ENCODE assay signal across 8 cellular contexts in the genomic region with DNA sequence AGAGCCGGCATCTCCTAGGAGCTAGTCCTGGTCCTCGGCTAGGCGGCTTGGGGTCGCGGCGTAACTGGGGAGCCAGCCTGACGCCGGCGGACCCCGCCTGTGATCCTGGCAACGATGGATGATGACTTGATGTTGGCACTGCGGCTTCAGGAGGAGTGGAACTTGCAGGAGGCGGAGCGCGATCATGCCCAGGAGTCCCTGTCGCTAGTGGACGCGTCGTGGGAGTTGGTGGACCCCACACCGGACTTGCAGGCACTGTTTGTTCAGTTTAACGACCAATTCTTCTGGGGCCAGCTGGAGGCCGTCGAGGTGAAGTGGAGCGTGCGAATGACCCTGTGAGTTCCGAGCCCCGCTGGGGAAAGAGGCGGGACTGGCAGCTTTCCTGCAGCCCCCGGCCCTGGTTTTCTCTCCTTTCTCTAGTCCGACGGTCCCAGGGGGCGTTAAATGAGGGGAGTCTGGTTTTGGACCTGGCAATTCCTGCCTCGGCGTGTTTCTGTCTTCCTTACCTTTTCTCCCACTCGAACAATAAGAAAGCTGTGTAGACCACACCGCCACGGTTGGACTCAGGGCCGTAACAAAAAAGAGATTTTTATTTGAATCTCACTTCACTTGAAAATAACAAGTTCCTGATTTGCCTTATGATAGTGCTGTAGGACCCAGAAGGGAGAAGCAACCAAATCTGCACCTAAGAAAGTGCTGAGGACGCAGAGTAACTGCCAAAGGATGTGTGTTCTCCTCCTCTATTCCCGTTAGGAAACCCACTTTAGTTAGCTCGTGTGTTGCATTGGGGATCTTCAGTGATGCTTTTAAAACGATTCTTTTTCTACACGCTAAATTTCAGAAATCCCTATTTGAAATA. TPM values are rescaled to one million over a fixed set of nuclear protein-coding genes. Genes with fewer than 3 reads are reported as not detected.
A peak's percentile ranks its signal among the peaks of the same experiment; 100 is the strongest.
DNase-seq lines count a peak whose midpoint lies in the region; ATAC-seq and TF ChIP-seq lines count a peak whose summit lies in the region.

A gene with protein sequence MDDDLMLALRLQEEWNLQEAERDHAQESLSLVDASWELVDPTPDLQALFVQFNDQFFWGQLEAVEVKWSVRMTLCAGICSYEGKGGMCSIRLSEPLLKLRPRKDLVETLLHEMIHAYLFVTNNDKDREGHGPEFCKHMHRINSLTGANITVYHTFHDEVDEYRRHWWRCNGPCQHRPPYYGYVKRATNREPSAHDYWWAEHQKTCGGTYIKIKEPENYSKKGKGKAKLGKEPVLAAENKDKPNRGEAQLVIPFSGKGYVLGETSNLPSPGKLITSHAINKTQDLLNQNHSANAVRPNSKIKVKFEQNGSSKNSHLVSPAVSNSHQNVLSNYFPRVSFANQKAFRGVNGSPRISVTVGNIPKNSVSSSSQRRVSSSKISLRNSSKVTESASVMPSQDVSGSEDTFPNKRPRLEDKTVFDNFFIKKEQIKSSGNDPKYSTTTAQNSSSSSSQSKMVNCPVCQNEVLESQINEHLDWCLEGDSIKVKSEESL (plus strand): TSS at position 24 of the 859 bp plus-strand sequence. CDS start 91 bp downstream, at position 115.

- CTCF ChIA-PET in activated CD4-positive, alpha-beta T cell treated with anti-CD3 and anti-CD28 coated beads, Interleukin-2, amount 10 ng/mL, durations not matched to agents 7 days and 5 days (lab: Charles Lee): interaction anchor here (0.6 to 2.8 kb wide), 14 partner anchors 11 to 286 kb away, joined by 3 to 14 read pairs (median 4); a partner anchor contains a TSS
- CTCF ChIA-PET in PC-9 (lab: Charles Lee): no interaction called here

- no peak for DNase-seq in activated CD4-positive, alpha-beta T cell treated with anti-CD3 and anti-CD28 coated beads, Interleukin-2, amount 10 ng/mL, durations not matched to agents 7 days and 5 days
- DNase-seq in activated CD4-positive, alpha-beta T cell treated with anti-CD3 and anti-CD28 coated beads, Interleukin-2, amount 50 U/mL, for 1 hour: no peak
- no peak for DNase-seq in PC-9
- DNase-seq in dorsolateral prefrontal cortex: peak in 2 of 10 donors; percentile 38 to 83
- DNase-seq in mesendoderm: no peak
- DNase-seq in ureter (ENCODE audit: low spot score): no peak

- H3K79me2 ChIP-seq in PC-9 (ENCODE audit: low read depth): peaks cover 75% of the 10 kb centered on the region
- peaks cover 43% of the 10 kb centered on the region for H3K79me2 ChIP-seq in mesendoderm (ENCODE audit: control insufficient read depth, insufficient read depth, low read length)

- H4K5ac ChIP-seq in mesendoderm (ENCODE audit: low read length): no peak within 1 kb of the TSS

- H2AK5ac ChIP-seq in mesendoderm (ENCODE audit: low read length): no peak within 1 kb of the TSS

- H2BK5ac ChIP-seq in mesendoderm (ENCODE audit: low read length): no peak within 1 kb of the TSS

- H3K4ac ChIP-seq in mesendoderm (ENCODE audit: low read depth, low read length): no peak within 1 kb of the TSS

- H3K27ac Mint-ChIP-seq in activated CD4-positive, alpha-beta T cell treated with anti-CD3 and anti-CD28 coated beads, Interleukin-2, amount 10 ng/mL, durations not matched to agents 7 days and 5 days: peak within 1 kb of the TSS; percentile 99

- peak within 1 kb of the TSS; percentile 99 for H2AFZ ChIP-seq in PC-9

- H3K4me1 Mint-ChIP-seq in activated CD4-positive, alpha-beta T cell treated with anti-CD3 and anti-CD28 coated beads, Interleukin-2, amount 10 ng/mL, durations not matched to agents 7 days and 5 days: peaks cover 55% of the 10 kb centered on the region

- H3K9me2 ChIP-seq in PC-9 (ENCODE audit: insufficient read depth): no peaks in the 10 kb centered on the region

- peak within 1 kb of the TSS; percentile 92 for H3K56ac ChIP-seq in mesendoderm (ENCODE audit: low read length)

- H3K4me3 ChIP-seq in PC-9 (peak within 1 kb of the TSS; percentile 72), dorsolateral prefrontal cortex (peak within 1 kb of the TSS; percentile 63 to 99 (median 92)), mesendoderm (ENCODE audit: low read length) (peak within 1 kb of the TSS; percentile 94)

- peaks cover 18% of the 10 kb centered on the region for H3K79me1 ChIP-seq in mesendoderm (ENCODE audit: low read length)

- TSS peak; percentile 70 for BruUV-seq in PC-9 (replicated peaks; lab: Mats Ljungman, UMichigan)

- H3K9me3 Mint-ChIP-seq in activated CD4-positive, alpha-beta T cell treated with anti-CD3 and anti-CD28 coated beads, Interleukin-2, amount 10 ng/mL, durations not matched to agents 7 days and 5 days: no peaks in the 10 kb centered on the region

- no peak within 1 kb of the TSS for H4K8ac ChIP-seq in mesendoderm (ENCODE audit: low read depth, low read length)

- WGBS in mesendoderm (ENCODE audit: extremely low coverage, insufficient coverage, low lambda C conversion rate): no CpG with 5 or more reads among the region's 43 CpGs

- H3K36me3 ChIP-seq in PC-9 (ENCODE audit: low read depth) (peaks cover 26% of the 10 kb centered on the region), mesendoderm (ENCODE audit: control insufficient read depth, insufficient read depth, low read length) (peaks cover 2% of the 10 kb centered on the region)

- peak within 1 kb of the TSS; percentile 99 for H3K4me2 ChIP-seq in PC-9
- H3K4me2 ChIP-seq in mesendoderm (ENCODE audit: low read length): peak within 1 kb of the TSS; percentile 94

- no peaks in the 10 kb centered on the region for H3F3A ChIP-seq in PC-9 (ENCODE audit: insufficient read depth, low read depth)

- H3K4me1 ChIP-seq in PC-9 (replicated peaks; ENCODE audit: insufficient read depth) (peaks cover 43% of the 10 kb centered on the region), mesendoderm (ENCODE audit: control insufficient read depth, low read depth, low read length) (peaks cover 13% of the 10 kb centered on the region)

- POLR2A ChIA-PET in activated CD4-positive, alpha-beta T cell treated with anti-CD3 and anti-CD28 coated beads, Interleukin-2, amount 10 ng/mL, durations not matched to agents 7 days and 5 days (lab: Charles Lee): interaction anchor here (0.6 to 1.0 kb wide), 3 partner anchors 67 to 97 kb away, joined by 3 to 5 read pairs (median 3); no protein-coding TSS in a partner anchor
- POLR2A ChIA-PET in PC-9 (lab: Charles Lee; ENCODE audit: unreplicated experiment): interaction anchor here (0.5 to 0.9 kb wide), 12 partner anchors 83 to 1982 kb away, joined by 3 to 10 read pairs (median 4); a partner anchor contains a TSS

- H3K27ac ChIP-seq in PC-9 (peak within 1 kb of the TSS; percentile 89), dorsolateral prefrontal cortex (peak within 1 kb of the TSS; percentile 51 to 97 (median 86)), mesendoderm (ENCODE audit: low read depth, low read length) (peak within 1 kb of the TSS; percentile 86)

- peaks cover 39% of the 10 kb centered on the region for H3K36me3 Mint-ChIP-seq in activated CD4-positive, alpha-beta T cell treated with anti-CD3 and anti-CD28 coated beads, Interleukin-2, amount 10 ng/mL, durations not matched to agents 7 days and 5 days (ENCODE audit: low read depth)

- intact Hi-C loops in PC-9 (cut with micrococcal nuclease; ENCODE audit: unreplicated experiment) (loop anchor here (2.0 to 10.0 kb wide), 2 partner anchors 84 to 694 kb away; a partner anchor contains a TSS), dorsolateral prefrontal cortex (cut with DNase I) (loop anchor here (2.0 to 10.0 kb wide), 3 partner anchors 96 to 364 kb away; a partner anchor contains a TSS)

- no peaks in the 10 kb centered on the region for H3K9me3 ChIP-seq in PC-9 (ENCODE audit: insufficient read depth, low read depth)

- peak within 1 kb of the TSS; percentile 57 for H3K23ac ChIP-seq in mesendoderm (ENCODE audit: low read length)

- H3K27me3 Mint-ChIP-seq in activated CD4-positive, alpha-beta T cell treated with anti-CD3 and anti-CD28 coated beads, Interleukin-2, amount 10 ng/mL, durations not matched to agents 7 days and 5 days: no peaks in the 10 kb centered on the region

- no peak within 1 kb of the TSS for H2BK15ac ChIP-seq in mesendoderm (replicated peaks; ENCODE audit: low read depth)

- ATAC-seq in HG02870 (IDR thresholded peaks at IDR 0.05; ENCODE audit: unreplicated experiment) (peak; percentile 1), HG03469 (IDR thresholded peaks at IDR 0.05; ENCODE audit: unreplicated experiment) (no peak)

- H3K27me3 ChIP-seq in PC-9 (ENCODE audit: insufficient read depth, low read depth) (no peaks in the 10 kb centered on the region), dorsolateral prefrontal cortex (no peaks in the 10 kb centered on the region), mesendoderm (ENCODE audit: insufficient read depth, low read length, poor library complexity) (no peaks in the 10 kb centered on the region)

- H3K18ac ChIP-seq in mesendoderm (ENCODE audit: low read length): peak within 1 kb of the TSS; percentile 2

- H2BK120ac ChIP-seq in mesendoderm (ENCODE audit: low read depth, low read length): no peak within 1 kb of the TSS

- H4K20me1 ChIP-seq in PC-9 (ENCODE audit: insufficient read depth): peaks cover 31% of the 10 kb centered on the region

- peak within 1 kb of the TSS; percentile 88 for H3K9ac ChIP-seq in mesendoderm (ENCODE audit: low read length)

- no peak for TF ChIP-seq CTCF in PC-9 (conservative IDR thresholded peaks at IDR 0.05)
- peak in 3 of 56 donors; percentile 1 to 17 (median 4) for TF ChIP-seq CTCF in dorsolateral prefrontal cortex (IDR thresholded peaks at IDR 0.05 in 54 of 56, conservative IDR thresholded peaks at IDR 0.05 in 2 of 56; ENCODE audit: low read depth in 1 of 56, partially characterized antibody in 56 of 56)

- H3K4me3 Mint-ChIP-seq in activated CD4-positive, alpha-beta T cell treated with anti-CD3 and anti-CD28 coated beads, Interleukin-2, amount 10 ng/mL, durations not matched to agents 7 days and 5 days: peak within 1 kb of the TSS; percentile 98

RNA-seq across cellular contexts. Expression of the gene that starts here (rescaled TPM):
- 10 to 100 TPM; 12.5 to 19.0 TPM for total RNA-seq in activated CD4-positive, alpha-beta T cell treated with anti-CD3 and anti-CD28 coated beads, Interleukin-2, amount 10 ng/mL, durations not matched to agents 7 days and 5 days
- total RNA-seq in PC-9 (2021) (14.6 and 16.7 TPM in 2 replicates), dorsolateral prefrontal cortex (10 to 100 TPM in 75 of 120 experiments, 1 to 10 TPM in 45; 6.8 to 19.2 (median 10.8) TPM), ureter (10.9 TPM)
- 12.6 TPM for polyA plus RNA-seq in mesendoderm (2013, experiment 1 of 2)
- 11.9 TPM for polyA plus RNA-seq in mesendoderm (2013, experiment 2 of 2)
